2 cellular contexts compared by ENCODE assay signal in the genomic region with DNA sequence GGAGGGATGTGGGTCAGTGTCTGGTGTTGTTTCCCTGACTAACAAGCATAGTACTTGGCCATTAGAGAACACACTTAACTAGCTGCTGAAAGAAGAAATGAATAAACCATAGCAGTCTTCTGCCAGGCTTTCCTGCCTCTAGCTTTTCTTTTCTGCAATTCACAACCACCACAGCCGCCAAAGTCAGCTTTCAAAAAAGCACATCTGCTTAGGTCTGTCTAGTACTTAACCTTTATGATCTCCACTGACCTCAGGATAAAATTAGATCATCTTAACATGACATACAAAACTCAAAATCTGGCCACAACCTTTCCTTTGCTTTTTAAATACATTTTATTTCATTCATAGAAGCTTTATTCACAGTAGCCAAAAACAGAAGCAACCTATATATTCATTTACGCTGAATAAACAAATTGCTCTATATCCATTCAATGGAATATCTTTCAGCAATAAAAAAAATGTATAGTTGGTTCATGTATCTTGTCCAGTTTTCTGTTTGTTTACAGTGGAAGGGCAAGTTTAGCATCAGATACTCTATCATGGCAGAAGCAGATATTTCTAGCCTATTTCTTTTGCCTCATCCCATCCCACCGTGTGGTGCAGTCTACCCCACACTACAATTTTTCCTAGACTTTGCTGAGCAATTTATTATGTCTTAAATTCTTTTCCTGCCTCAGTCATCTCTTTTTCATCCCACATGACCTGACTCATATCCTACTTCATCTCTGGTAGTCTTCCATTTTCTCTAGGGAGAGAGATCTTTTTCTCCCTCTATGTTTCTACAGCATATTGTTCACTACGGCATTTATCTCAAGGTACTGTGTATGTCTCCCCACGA.
TF ChIP-seq lines count a peak whose summit lies in the region.

No MANE protein-coding gene starts in this region.

TF ChIP-seq in SK-N-SH, 30 proteins besides CTCF, POLR2A, EP300 and RAD21 (continued from another document):
- no peak for TF ChIP-seq POLR2AphosphoS5 (IDR thresholded peaks at IDR 0.05; ENCODE audit: low read depth, low read length)
- no peak for TF ChIP-seq CHD2 (IDR thresholded peaks at IDR 0.05; ENCODE audit: low read length, partially characterized antibody)
- no peak for TF ChIP-seq TCF12 (IDR thresholded peaks at IDR 0.05)
- TF ChIP-seq RFX5 (IDR thresholded peaks at IDR 0.05; ENCODE audit: low read length): no peak
- no peak for TF ChIP-seq FOXJ3 (CRISPR knock-in tag; IDR thresholded peaks at IDR 0.05)
- no peak for TF ChIP-seq YY1 (IDR thresholded peaks at IDR 0.05; ENCODE audit: low read depth)
- TF ChIP-seq, protein P1, sequence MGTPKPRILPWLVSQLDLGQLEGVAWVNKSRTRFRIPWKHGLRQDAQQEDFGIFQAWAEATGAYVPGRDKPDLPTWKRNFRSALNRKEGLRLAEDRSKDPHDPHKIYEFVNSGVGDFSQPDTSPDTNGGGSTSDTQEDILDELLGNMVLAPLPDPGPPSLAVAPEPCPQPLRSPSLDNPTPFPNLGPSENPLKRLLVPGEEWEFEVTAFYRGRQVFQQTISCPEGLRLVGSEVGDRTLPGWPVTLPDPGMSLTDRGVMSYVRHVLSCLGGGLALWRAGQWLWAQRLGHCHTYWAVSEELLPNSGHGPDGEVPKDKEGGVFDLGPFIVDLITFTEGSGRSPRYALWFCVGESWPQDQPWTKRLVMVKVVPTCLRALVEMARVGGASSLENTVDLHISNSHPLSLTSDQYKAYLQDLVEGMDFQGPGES (IDR thresholded peaks at IDR 0.05; ENCODE audit: low read depth, low read length): no peak
- no peak for TF ChIP-seq GABPA (IDR thresholded peaks at IDR 0.05; ENCODE audit: low read depth)
- TF ChIP-seq RCOR1 (IDR thresholded peaks at IDR 0.05; ENCODE audit: low read length): no peak
- TF ChIP-seq, protein P2, sequence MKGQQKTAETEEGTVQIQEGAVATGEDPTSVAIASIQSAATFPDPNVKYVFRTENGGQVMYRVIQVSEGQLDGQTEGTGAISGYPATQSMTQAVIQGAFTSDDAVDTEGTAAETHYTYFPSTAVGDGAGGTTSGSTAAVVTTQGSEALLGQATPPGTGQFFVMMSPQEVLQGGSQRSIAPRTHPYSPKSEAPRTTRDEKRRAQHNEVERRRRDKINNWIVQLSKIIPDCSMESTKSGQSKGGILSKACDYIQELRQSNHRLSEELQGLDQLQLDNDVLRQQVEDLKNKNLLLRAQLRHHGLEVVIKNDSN (IDR thresholded peaks at IDR 0.05; ENCODE audit: borderline replicate concordance, low read depth): no peak
- no peak for TF ChIP-seq TEAD4 (IDR thresholded peaks at IDR 0.05; ENCODE audit: borderline replicate concordance, insufficient read depth)
- no peak for TF ChIP-seq JUND (IDR thresholded peaks at IDR 0.05)

TF ChIP-seq in SK-N-SH treated with all-trans-retinoic acid at 6 μM for 48 hours, 23 proteins besides CTCF, POLR2A, EP300 and RAD21:
- TF ChIP-seq, protein P3, sequence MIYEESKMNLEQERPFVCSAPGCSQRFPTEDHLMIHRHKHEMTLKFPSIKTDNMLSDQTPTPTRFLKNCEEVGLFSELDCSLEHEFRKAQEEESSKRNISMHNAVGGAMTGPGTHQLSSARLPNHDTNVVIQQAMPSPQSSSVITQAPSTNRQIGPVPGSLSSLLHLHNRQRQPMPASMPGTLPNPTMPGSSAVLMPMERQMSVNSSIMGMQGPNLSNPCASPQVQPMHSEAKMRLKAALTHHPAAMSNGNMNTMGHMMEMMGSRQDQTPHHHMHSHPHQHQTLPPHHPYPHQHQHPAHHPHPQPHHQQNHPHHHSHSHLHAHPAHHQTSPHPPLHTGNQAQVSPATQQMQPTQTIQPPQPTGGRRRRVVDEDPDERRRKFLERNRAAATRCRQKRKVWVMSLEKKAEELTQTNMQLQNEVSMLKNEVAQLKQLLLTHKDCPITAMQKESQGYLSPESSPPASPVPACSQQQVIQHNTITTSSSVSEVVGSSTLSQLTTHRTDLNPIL (CRISPR knock-in tag; IDR thresholded peaks at IDR 0.05; ENCODE audit: low read depth): no peak
